15 cellular contexts compared by ENCODE assay signal in the genomic region with DNA sequence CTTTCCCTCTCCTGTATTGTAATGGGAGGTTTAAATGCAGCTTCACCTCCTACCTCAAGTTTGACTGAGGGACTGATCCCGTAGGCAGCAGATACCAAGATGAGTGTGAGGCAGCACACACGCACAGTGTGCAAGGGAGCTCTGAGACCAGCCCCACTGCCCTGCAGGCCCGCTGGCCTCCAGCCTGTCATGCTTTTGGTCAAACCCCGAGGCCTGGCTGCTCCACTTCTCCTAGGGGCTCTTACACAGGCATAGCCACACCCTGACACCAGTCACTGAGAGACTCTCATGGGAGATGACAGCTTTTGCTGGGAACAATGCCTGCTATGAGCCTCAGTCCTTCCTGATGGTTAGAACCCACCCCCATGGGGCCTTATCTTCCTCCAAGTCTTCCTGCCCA. TPM values are rescaled to one million over a fixed set of nuclear protein-coding genes. Genes with fewer than 3 reads are reported as not detected.
DNase-seq lines count a peak whose midpoint lies in the region; ATAC-seq and TF ChIP-seq lines count a peak whose summit lies in the region.
"Had no signal": no experiment of that assay in that cellular context is flagged by ENCODE, and none has a peak within 500 bp of the region (broad histone marks: within the 10 kb centered on the region; RNA-seq: fewer than 3 reads in every experiment).

No MANE protein-coding gene starts in this region.

- H3K9me3 Mint-ChIP-seq in stimulated activated memory B cell treated with anti-CD40 and anti-IgM and Interleukin-4, amounts not matched to agents 10 μg/mL and 1 μg/mL and 100 μg/mL, for 72 hours: no peaks in the 10 kb centered on the region
- H3K9me3 Mint-ChIP-seq: CD8-positive, alpha-beta memory T cell had no signal

- no peak overlapping the region for H3K27ac ChIP-seq in BLaER1 treated with 17β-estradiol and CSF1 and Interleukin-3, amounts not matched to agents 10 nM and 100 nM
- H3K27ac ChIP-seq in colonic mucosa (no peak overlapping the region), ovary (no peak overlapping the region)
- H3K27ac ChIP-seq: A549, GM23248 had no signal

- 81 to 88% (median 86%) methylated on average over 4 of the region's 4 CpGs for WGBS in ovary, 3 donors

- H3K9ac ChIP-seq in BLaER1 treated with 17β-estradiol and CSF1 and Interleukin-3, amounts not matched to agents 10 nM and 100 nM: no peak overlapping the region
- H3K9ac ChIP-seq in colonic mucosa (ENCODE audit: low read depth in 2 of 2, low read length in 2 of 2): no peak overlapping the region
- H3K9ac ChIP-seq: GM23248 had no signal

- H3K4me1 ChIP-seq in BLaER1 treated with 17β-estradiol and CSF1 and Interleukin-3, amounts not matched to agents 10 nM and 100 nM: peaks cover 0 to 44% (median 32%) of the 10 kb centered on the region in 10 experiments; a peak in 18 of 20 replicates
- H3K4me1 ChIP-seq in colonic mucosa (no peaks in the 10 kb centered on the region), ovary (ENCODE audit: insufficient read depth) (no peaks in the 10 kb centered on the region)
- H3K4me1 ChIP-seq: A549, Caco-2 had no signal

- H3K4me1 Mint-ChIP-seq in stimulated activated memory B cell treated with anti-CD40 and anti-IgM and Interleukin-4, amounts not matched to agents 10 μg/mL and 1 μg/mL and 100 μg/mL, for 72 hours: peaks cover 1% of the 10 kb centered on the region
- H3K4me1 Mint-ChIP-seq: CD8-positive, alpha-beta memory T cell had no signal

- H3K4me3 Mint-ChIP-seq in stimulated activated memory B cell treated with anti-CD40 and anti-IgM and Interleukin-4, amounts not matched to agents 10 μg/mL and 1 μg/mL and 100 μg/mL, for 72 hours: no peak overlapping the region
- H3K4me3 Mint-ChIP-seq: CD8-positive, alpha-beta memory T cell had no signal

- H3K27me3 Mint-ChIP-seq in stimulated activated memory B cell treated with anti-CD40 and anti-IgM and Interleukin-4, amounts not matched to agents 10 μg/mL and 1 μg/mL and 100 μg/mL, for 72 hours: no peaks in the 10 kb centered on the region

- no peaks in the 10 kb centered on the region for H3K36me3 Mint-ChIP-seq in stimulated activated memory B cell treated with anti-CD40 and anti-IgM and Interleukin-4, amounts not matched to agents 10 μg/mL and 1 μg/mL and 100 μg/mL, for 72 hours
- H3K36me3 Mint-ChIP-seq: CD8-positive, alpha-beta memory T cell had no signal

- DNase-seq in colonic mucosa (peak; percentile 12), left lobe of liver (ENCODE audit: low spot score) (peak; percentile 33), SKM-1 treated with dmso at 0.1 percent for 144 hours (lab: John Stamatoyannopoulos, UW; ENCODE audit: unreplicated experiment) (no peak), ovary (no peak), hepatic stellate cell (ENCODE audit: low spot score) (no peak)
- DNase-seq: BE2C; Caco-2; CD8-positive, alpha-beta memory T cell; DMS 273 treated with DMSO at 0.1 percent for 48 hours had no signal

- no peak overlapping the region for H3K27ac Mint-ChIP-seq in stimulated activated memory B cell treated with anti-CD40 and anti-IgM and Interleukin-4, amounts not matched to agents 10 μg/mL and 1 μg/mL and 100 μg/mL, for 72 hours

- H3K4me3 ChIP-seq in BLaER1 treated with 17β-estradiol and CSF1 and Interleukin-3, amounts not matched to agents 10 nM and 100 nM: no peak overlapping the region
- H3K4me3 ChIP-seq in colonic mucosa: no peak overlapping the region
- H3K4me3 ChIP-seq in ovary: no peak overlapping the region
- H3K4me3 ChIP-seq: A549, GM23248 had no signal

- no peak for TF ChIP-seq EP300 in ovary (IDR thresholded peaks at IDR 0.05)

- intact Hi-C loops in colonic mucosa (cut with DNase I) (no loop called here), ovary (cut with DNase I) (no loop called here)

- no peak for TF ChIP-seq POLR2A in ovary (IDR thresholded peaks at IDR 0.05)

- H4K20me1 ChIP-seq in BLaER1 treated with 17β-estradiol and CSF1 and Interleukin-3, amounts not matched to agents 10 nM and 100 nM: no peaks in the 10 kb centered on the region

- TF ChIP-seq CTCF in colonic mucosa (IDR thresholded peaks at IDR 0.05): no peak
- no peak for TF ChIP-seq CTCF in ovary (IDR thresholded peaks at IDR 0.05)

- H3K4me2 ChIP-seq in BLaER1 treated with 17β-estradiol and CSF1 and Interleukin-3, amounts not matched to agents 10 nM and 100 nM: peak overlapping the region in 10 of 11 experiments; percentile 19 to 84 (median 74); a peak in 18 of 22 replicates
- H3K4me2 ChIP-seq: A549 had no signal

- no peaks in the 10 kb centered on the region for H3K36me3 ChIP-seq in BLaER1 treated with 17β-estradiol and CSF1 and Interleukin-3, amounts not matched to agents 10 nM and 100 nM
- H3K36me3 ChIP-seq in colonic mucosa: no peaks in the 10 kb centered on the region
- no peaks in the 10 kb centered on the region for H3K36me3 ChIP-seq in ovary
- H3K36me3 ChIP-seq: BE2C had no signal

- no peak for ATAC-seq in left lobe of liver
- peak; percentile 13 for ATAC-seq in stimulated activated memory B cell treated with anti-CD40 and anti-IgM and Interleukin-4, amounts not matched to agents 10 μg/mL and 1 μg/mL and 100 μg/mL, for 72 hours

- H3K9me3 ChIP-seq in BLaER1 treated with 17β-estradiol and CSF1 and Interleukin-3, amounts not matched to agents 10 nM and 100 nM (replicated peaks in 1 of 11): no peaks in the 10 kb centered on the region
- H3K9me3 ChIP-seq in colonic mucosa (no peaks in the 10 kb centered on the region), ovary (no peaks in the 10 kb centered on the region)
- H3K9me3 ChIP-seq: A549, BE2C, Caco-2 had no signal

- no peaks in the 10 kb centered on the region for H3K27me3 ChIP-seq in BLaER1 treated with 17β-estradiol and CSF1 and Interleukin-3, amounts not matched to agents 10 nM and 100 nM
- H3K27me3 ChIP-seq in colonic mucosa (no peaks in the 10 kb centered on the region), ovary (no peaks in the 10 kb centered on the region)
- H3K27me3 ChIP-seq: BE2C had no signal

RNA-seq across cellular contexts. Expression of a gene that starts 27.6 kb away (rescaled TPM):
- under 1 TPM in 1 of 2 donors, not detected in 1; 0.16 TPM for total RNA-seq in colonic mucosa
- total RNA-seq in left lobe of liver: not detected
- total RNA-seq in ovary: not detected
- not detected for polyA plus RNA-seq in ovary
- total RNA-seq: Caco-2; CD8-positive, alpha-beta memory T cell; Daoy; GM23248 had no signal
- polyA plus RNA-seq: A549; AG04450; CD8-positive, alpha-beta memory T cell had no signal

Comparison
In these comparisons a context has a peak if more than half of its experiments do, and no peak if none do; other contexts are left out.
1. DNase-seq: peak in colonic mucosa (single experiment) and left lobe of liver (single experiment); none in SKM-1 treated with dmso at 0.1 percent for 144 hours (single experiment), ovary (0 of 5) and hepatic stellate cell (single experiment).